16 cellular contexts compared by ENCODE assay signal in genomic region chr1:12097321-12097720, GRCh38. TPM values are rescaled to one million over a fixed set of nuclear protein-coding genes. Genes with fewer than 3 reads are reported as not detected.
DNase-seq lines count a peak whose midpoint lies in the region; ATAC-seq and TF ChIP-seq lines count a peak whose summit lies in the region.
"Had no signal": no experiment of that assay in that cellular context is flagged by ENCODE, and none has a peak within 500 bp of the region (broad histone marks: within the 10 kb centered on the region; RNA-seq: fewer than 3 reads in every experiment).

No MANE protein-coding gene starts in this region.

- no peak overlapping the region; the same call in 1 of the 2 replicates for H3K56ac ChIP-seq in IMR-90 (ENCODE audit: extremely low read depth, insufficient read depth, low read length)

- 0 out of 2 replicates have a peak overlapping the region, but pooled peaks have one; percentile 17 for H2BK20ac ChIP-seq in IMR-90 (ENCODE audit: low read depth, low read length)

- POLR2A ChIA-PET in IMR-90 (lab: Charles Lee; ENCODE audit: unreplicated experiment) = no interaction called here

- peak overlapping the region; percentile 80; the same call in 1 of the 2 replicates for H3K27ac ChIP-seq in IMR-90 (ENCODE audit: insufficient read depth, low read length)
- no peak overlapping the region for H3K27ac ChIP-seq in mesenchymal stem cell (ENCODE audit: low read length, poor library complexity, severe bottlenecking)
- H3K27ac ChIP-seq: A549 had no signal

- no peaks in the 10 kb centered on the region for H3K79me1 ChIP-seq in IMR-90 (ENCODE audit: low read depth in 1 of 2, low read length in 2 of 2)
- no peaks in the 10 kb centered on the region for H3K79me1 ChIP-seq in mesenchymal stem cell (replicated peaks; ENCODE audit: low read length, poor library complexity, severe bottlenecking)

- H4K8ac ChIP-seq in IMR-90 (ENCODE audit: low read depth in 2 of 2, low read length in 2 of 2) (peak overlapping the region in 1 of 2 experiments; percentile 39; a peak in 1 of 4 replicates), mesenchymal stem cell (ENCODE audit: low read length) (no peak overlapping the region)

- no peak overlapping the region for H2BK12ac ChIP-seq in mesenchymal stem cell (ENCODE audit: low read length in 2 of 2)

- no peaks in the 10 kb centered on the region for H3K9me1 ChIP-seq in IMR-90 (ENCODE audit: insufficient read depth, low read length)

- no peaks in the 10 kb centered on the region for H4K20me1 ChIP-seq in IMR-90 (ENCODE audit: insufficient read depth, low read length)

- no peak overlapping the region for H3K14ac ChIP-seq in IMR-90 (replicated peaks; ENCODE audit: low read depth, low read length)
- no peak overlapping the region for H3K14ac ChIP-seq in mesenchymal stem cell (ENCODE audit: low read length in 2 of 2)

- in situ Hi-C loops in IMR-90 (cut with MboI; ENCODE audit: low sequenced_read_pairs) = no loop called here

- H2BK120ac ChIP-seq in IMR-90 (ENCODE audit: low read depth, low read length) = no peak overlapping the region; the same call in 1 of the 2 replicates
- no peak overlapping the region for H2BK120ac ChIP-seq in mesenchymal stem cell (ENCODE audit: low read depth, low read length)

- H3K4me2 ChIP-seq in IMR-90 (ENCODE audit: low read depth, low read length) (no peak overlapping the region), mesenchymal stem cell (ENCODE audit: low read length, poor library complexity, severe bottlenecking) (no peak overlapping the region)
- H3K4me2 ChIP-seq: A549 had no signal

- H3K18ac ChIP-seq in IMR-90 (ENCODE audit: low read depth, low read length) (peak overlapping the region; percentile 91), mesenchymal stem cell (ENCODE audit: low read depth in 1 of 2, low read length in 2 of 2) (peak overlapping the region in 1 of 2 experiments; percentile 60)

- no peak for TF ChIP-seq RAD21 in IMR-90 (IDR thresholded peaks at IDR 0.05; ENCODE audit: low read length)

- H3K9me3 ChIP-seq in IMR-90 (ENCODE audit: control insufficient read depth, insufficient read depth, low read length) (no peaks in the 10 kb centered on the region), mesenchymal stem cell (ENCODE audit: control insufficient read depth, low read length) (no peaks in the 10 kb centered on the region)
- H3K9me3 ChIP-seq: A549, HAP-1 had no signal

- H2AK5ac ChIP-seq in IMR-90 (ENCODE audit: low read depth, low read length) (no peak overlapping the region), mesenchymal stem cell (ENCODE audit: low read length, severe bottlenecking) (no peak overlapping the region)

- H2BK15ac ChIP-seq in IMR-90 (ENCODE audit: low read depth, low read length) = no peak overlapping the region; the same call in 2 of the 3 replicates
- no peak overlapping the region for H2BK15ac ChIP-seq in mesenchymal stem cell (ENCODE audit: low read depth, poor library complexity, severe bottlenecking)

- peaks cover 5% of the 10 kb centered on the region for H3K4me1 ChIP-seq in IMR-90 (ENCODE audit: control insufficient read depth, insufficient read depth, low read length)
- no peaks in the 10 kb centered on the region for H3K4me1 ChIP-seq in mesenchymal stem cell (ENCODE audit: control insufficient read depth, insufficient read depth, low read depth, low read length)
- H3K4me1 ChIP-seq: A549, HAP-1 had no signal

- H3K27me3 ChIP-seq in IMR-90 (ENCODE audit: control insufficient read depth, insufficient read depth, low read length) (peaks cover 2% of the 10 kb centered on the region; the same call in 1 of the 2 replicates), mesenchymal stem cell (ENCODE audit: control insufficient read depth in 1 of 2, insufficient read depth in 1 of 2, low read length in 2 of 2) (no peaks in the 10 kb centered on the region)

- dilution Hi-C loops in IMR-90 (cut with HindIII; ENCODE audit: low sequenced_read_pairs, unreplicated experiment) = no loop called here

- no peak overlapping the region for H3K23ac ChIP-seq in IMR-90 (ENCODE audit: low read depth, low read length)
- no peak overlapping the region for H3K23ac ChIP-seq in mesenchymal stem cell (ENCODE audit: low read length in 2 of 2)

- no peak overlapping the region for H2AK9ac ChIP-seq in IMR-90 (replicated peaks; ENCODE audit: low read depth, low read length, poor library complexity)

- H3K9ac ChIP-seq in IMR-90 (ENCODE audit: low read depth, low read length) (0 out of 2 replicates have a peak overlapping the region, but pooled peaks have one; percentile 39), mesenchymal stem cell (ENCODE audit: low read length) (no peak overlapping the region)

- H3K36me3 ChIP-seq in IMR-90 (ENCODE audit: control insufficient read depth, insufficient read depth, low read length) = no peaks in the 10 kb centered on the region
- H3K36me3 ChIP-seq in mesenchymal stem cell (ENCODE audit: control insufficient read depth in 1 of 2, insufficient read depth in 2 of 2, low read depth in 1 of 2, low read length in 2 of 2) = no peaks in the 10 kb centered on the region
- H3K36me3 ChIP-seq: HAP-1 had no signal

- DNase-seq in AG10803 (ENCODE audit: low read depth) (peak; percentile 40), IMR-90 (peak; percentile 79), choroid plexus epithelial cell (ENCODE audit: low read depth) (peak; percentile 40), mesenchymal stem cell (peak; percentile 52), GM19240 (ENCODE audit: insufficient read length, low spot score) (no peak)
- no peak for DNase-seq in activated CD8-positive, alpha-beta memory T cell treated with anti-CD3 and anti-CD28 coated beads, Interleukin-2, amount 50 U/mL, for 4 hours
- DNase-seq in central memory CD4-positive, alpha-beta T cell = no peak
- DNase-seq: CD4-positive, CD25-positive, alpha-beta regulatory T cell; DND-41; NCI-H1436; NCI-H2081; NCI-H524; SHP77 treated with DMSO at 0.1 percent for 48 hours had no signal

- peak overlapping the region; percentile 90 for H2BK5ac ChIP-seq in IMR-90 (ENCODE audit: low read depth, low read length, poor library complexity, severe bottlenecking)
- H2BK5ac ChIP-seq in mesenchymal stem cell (ENCODE audit: low read depth, low read length, poor library complexity, severe bottlenecking) = no peak overlapping the region

- ATAC-seq in IMR-90 (ENCODE audit: low read depth) (peak; percentile 71), GM19467 (IDR thresholded peaks at IDR 0.05; ENCODE audit: unreplicated experiment) (no peak)
- ATAC-seq: A549 had no signal

- peak overlapping the region; percentile 85 for H4K5ac ChIP-seq in IMR-90 (ENCODE audit: low read depth, low read length)

- H3K4me3 ChIP-seq in AG10803 (ENCODE audit: low read length) = no peak overlapping the region
- H3K4me3 ChIP-seq in IMR-90 (ENCODE audit: insufficient read depth, low read depth, low read length) = no peak overlapping the region
- no peak overlapping the region for H3K4me3 ChIP-seq in choroid plexus epithelial cell (ENCODE audit: low read depth, low read length)
- no peak overlapping the region for H3K4me3 ChIP-seq in mesenchymal stem cell (ENCODE audit: insufficient read depth in 1 of 2, low read depth in 1 of 2, low read length in 2 of 2)
- H3K4me3 ChIP-seq: A549, HAP-1 had no signal

- H4K91ac ChIP-seq in IMR-90 (ENCODE audit: insufficient read depth, low read depth, low read length) (no peak overlapping the region), mesenchymal stem cell (ENCODE audit: low read length) (no peak overlapping the region)

- intact Hi-C loops in IMR-90 (cut with micrococcal nuclease) = no loop called here

- H2AFZ ChIP-seq in IMR-90 (replicated peaks; ENCODE audit: low read length, poor library complexity) (no peak overlapping the region), mesenchymal stem cell (ENCODE audit: low read depth, low read length) (no peak overlapping the region)

- no TSS peak for BruUV-seq in IMR-90 (replicated peaks; lab: Mats Ljungman, UMichigan)

- CTCF ChIA-PET in IMR-90 (lab: Yijun Ruan, JAX) = interaction anchor here (1.0 kb wide), 1 partner anchor 10 kb away, joined by 6 read pairs; no protein-coding TSS in a partner anchor

- H3K4ac ChIP-seq in IMR-90 (ENCODE audit: low read depth, low read length) (0 out of 2 replicates have a peak overlapping the region, but pooled peaks have one; percentile 8), mesenchymal stem cell (ENCODE audit: low read depth in 1 of 2, low read length in 2 of 2) (no peak overlapping the region)

- no peak for TF ChIP-seq POLR2A in IMR-90 (IDR thresholded peaks at IDR 0.05; ENCODE audit: low read depth, low read length)

- no peak for TF ChIP-seq CTCF in AG10803 (conservative IDR thresholded peaks at IDR 0.05; ENCODE audit: low read length)
- no peak for TF ChIP-seq CTCF in IMR-90 (conservative IDR thresholded peaks at IDR 0.05; ENCODE audit: low read depth, low read length)
- TF ChIP-seq CTCF in choroid plexus epithelial cell (conservative IDR thresholded peaks at IDR 0.05; ENCODE audit: low read depth, low read length) = no peak

TF ChIP-seq in IMR-90, 13 proteins besides CTCF, POLR2A, EP300 and RAD21:
- TF ChIP-seq SMC3 (IDR thresholded peaks at IDR 0.05; ENCODE audit: low read depth, low read length) (no peak), MAFK (IDR thresholded peaks at IDR 0.05; ENCODE audit: low read depth, low read length) (no peak), RFX5 (IDR thresholded peaks at IDR 0.05; ENCODE audit: low read depth, low read length) (no peak), CEBPB (IDR thresholded peaks at IDR 0.05; ENCODE audit: low read depth, low read length) (peak; percentile 53)
TF ChIP-seq in IMR-90: peak in this region for 1.

RNA-seq across cellular contexts. Expression of gene TNFRSF8, which starts 34.2 kb away (rescaled TPM):
- total RNA-seq in IMR-90 (2012; rRNA removed) = under 0.01 TPM in 2 replicates
- 0.31 and 0.37 TPM in 2 replicates for polyA plus RNA-seq in IMR-90 (2012; rRNA removed)
- 0.35 and 0.56 TPM in 2 replicates for polyA plus RNA-seq in IMR-90 (2012; cell fraction: cytosol; rRNA removed)
- polyA plus RNA-seq in IMR-90 (2012; cell fraction: nucleus; rRNA removed; ENCODE audit: low replicate concordance) = 0.54 and 0.72 TPM in 2 replicates
- 0.03 TPM for polyA plus RNA-seq in mesenchymal stem cell (2013, experiment 1 of 2)
- polyA plus RNA-seq in mesenchymal stem cell (2013, experiment 2 of 2) = not detected

Comparison
In these comparisons a context has a peak if more than half of its experiments do, and no peak if none do; other contexts are left out.
1. DNase-seq: peak in AG10803 (single experiment), IMR-90 (single experiment), choroid plexus epithelial cell (single experiment) and mesenchymal stem cell (single experiment); none in GM19240 (single experiment), activated CD8-positive, alpha-beta memory T cell treated with anti-CD3 and anti-CD28 coated beads, Interleukin-2, amount 50 U/mL, for 4 hours (single experiment) and central memory CD4-positive, alpha-beta T cell (single experiment).